Comparison of ENCODE assay signal across 12 cellular contexts in the genomic region with DNA sequence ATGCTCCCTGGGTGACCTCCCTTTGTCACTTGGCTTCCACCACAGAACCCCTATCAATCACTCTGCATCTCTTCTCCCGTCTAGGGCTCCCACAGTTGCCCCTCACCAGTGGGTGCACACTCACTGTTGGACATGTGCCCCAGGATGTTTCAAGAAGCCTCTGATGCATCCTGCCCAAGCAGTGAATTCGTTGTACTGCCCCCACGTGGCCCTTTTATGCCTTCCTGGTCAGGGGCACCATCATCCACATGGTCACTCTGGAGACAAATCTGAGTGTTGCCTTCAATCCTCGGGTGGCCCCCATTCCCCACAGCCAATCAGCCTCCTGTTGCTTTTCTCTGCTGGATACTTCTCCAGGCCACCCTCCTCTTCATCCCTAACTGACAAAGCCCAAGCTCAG. TPM values are rescaled to one million over a fixed set of nuclear protein-coding genes. Genes with fewer than 3 reads are reported as not detected.
DNase-seq lines count a peak whose midpoint lies in the region; ATAC-seq and TF ChIP-seq lines count a peak whose summit lies in the region.
"Had no signal": no experiment of that assay in that cellular context is flagged by ENCODE, and none has a peak within 500 bp of the region (broad histone marks: within the 10 kb centered on the region; RNA-seq: fewer than 3 reads in every experiment).

No MANE protein-coding gene starts in this region.

- H3K27me3 Mint-ChIP-seq in H9 (ENCODE audit: low read depth) (peaks cover 1% of the 10 kb centered on the region), WTC11 (ENCODE audit: low read depth) (no peaks in the 10 kb centered on the region; the same call in 1 of the 2 replicates)

- no peak overlapping the region for H2BK12ac ChIP-seq in H9 (ENCODE audit: insufficient read length, low read depth, low read length)

- H3K27ac Mint-ChIP-seq in H9 (no peak overlapping the region), WTC11 (no peak overlapping the region)
- H3K27ac Mint-ChIP-seq: nephron had no signal

- no CpG with 5 or more reads among the region's 4 CpGs for WGBS in H9 (ENCODE audit: extremely low coverage, insufficient read length, low lambda C conversion rate)
- 35% methylated on average over 4 of the region's 4 CpGs for WGBS in liver

- H2BK5ac ChIP-seq in H9 (ENCODE audit: insufficient read length, low read length), result no peak overlapping the region

- POLR2A ChIA-PET in WTC11 (lab: Charles Lee), result no interaction called here

- H3K9ac ChIP-seq in H9 (ENCODE audit: extremely low read depth, insufficient read length, low read length) (no peak overlapping the region), liver (ENCODE audit: low read depth in 1 of 2, low read length in 2 of 2) (no peak overlapping the region)

- H3T11ph ChIP-seq in H9 (ENCODE audit: low read length), result no peak overlapping the region

- H3K79me2 ChIP-seq in DOHH2 (ENCODE audit: control insufficient read depth, low read length) (no peaks in the 10 kb centered on the region), H9 (ENCODE audit: insufficient read depth, low read length) (no peaks in the 10 kb centered on the region)

- no peaks in the 10 kb centered on the region for H4K20me1 ChIP-seq in DOHH2 (ENCODE audit: control insufficient read depth, insufficient read depth, low read depth, low read length)
- no peaks in the 10 kb centered on the region for H4K20me1 ChIP-seq in H9 (ENCODE audit: control insufficient read depth, insufficient read depth, insufficient read length)

- CTCF ChIA-PET in WTC11 (lab: Charles Lee), result interaction anchor here (0.6 to 2.6 kb wide), 5 partner anchors 11 to 145 kb away, joined by 3 to 43 read pairs (median 3); no protein-coding TSS in a partner anchor

- H3F3A ChIP-seq in DOHH2 (ENCODE audit: control insufficient read depth, insufficient read depth), result no peaks in the 10 kb centered on the region

- no peak overlapping the region for H3K4me2 ChIP-seq in DOHH2 (ENCODE audit: low read length)
- H3K4me2 ChIP-seq in H9 (ENCODE audit: insufficient read depth, insufficient read length, low read length), result no peak overlapping the region

- TF ChIP-seq CTCF in DOHH2 (IDR thresholded peaks at IDR 0.05; ENCODE audit: low read depth, low read length, poor library complexity, severe bottlenecking) (peak; percentile 36), H9 (conservative IDR thresholded peaks at IDR 0.05) (peak; percentile 59), WTC11 (IDR thresholded peaks at IDR 0.05) (no peak), liver (IDR thresholded peaks at IDR 0.05; ENCODE audit: low read depth, low read length, missing input control) (peak; percentile 27)

- DNase-seq in H9, result peak; percentile 40
- DNase-seq in WTC11 (ENCODE audit: low spot score), result peak; percentile 41
- DNase-seq in inferior parietal cortex (ENCODE audit: extremely low spot score), result no peak
- no peak for DNase-seq in activated CD8-positive, alpha-beta memory T cell treated with anti-CD3 and anti-CD28 coated beads, Interleukin-2, amount 50 U/mL, for 4 hours
- no peak for DNase-seq in hippocampal formation (lab: John Stamatoyannopoulos, UW)
- DNase-seq: NCI-H1930, T-helper 2 cell had no signal

- H2AFZ ChIP-seq in H9 (ENCODE audit: low read length), result no peak overlapping the region

- no peaks in the 10 kb centered on the region for H3K79me1 ChIP-seq in H9 (ENCODE audit: insufficient read depth, low read depth, low read length, poor library complexity, severe bottlenecking)

- no peak overlapping the region for H2AK5ac ChIP-seq in H9 (ENCODE audit: insufficient read length, low read length)

- no peak overlapping the region for H3K4ac ChIP-seq in H9 (ENCODE audit: low read depth, low read length)

- H3K4me3 ChIP-seq in DOHH2 (ENCODE audit: low read length) (no peak overlapping the region), liver (ENCODE audit: low read depth in 1 of 3, low read length in 3 of 3) (no peak overlapping the region)

- no peaks in the 10 kb centered on the region for H3K9me2 ChIP-seq in DOHH2 (replicated peaks; ENCODE audit: control insufficient read depth, low read length)

- no peak overlapping the region for H3K56ac ChIP-seq in H9 (ENCODE audit: insufficient read length, low read depth, low read length)

- H3K36me3 Mint-ChIP-seq in H9 (ENCODE audit: insufficient read depth in 1 of 3, low read depth in 3 of 3) (peaks cover 0 to 4% (median 0%) of the 10 kb centered on the region in 3 experiments; a peak in 4 of 7 replicates), WTC11 (no peaks in the 10 kb centered on the region)

- H3K9me3 Mint-ChIP-seq in H9 (peaks cover 71 to 78% of the 10 kb centered on the region in 2 experiments), WTC11 (no peaks in the 10 kb centered on the region)

- no peak overlapping the region for H3K27ac ChIP-seq in DOHH2 (ENCODE audit: low read depth, low read length)
- H3K27ac ChIP-seq in H9 (ENCODE audit: insufficient read length, low read depth, low read length), result no peak overlapping the region
- no peak overlapping the region for H3K27ac ChIP-seq in liver (ENCODE audit: low read depth in 1 of 2, low read length in 2 of 2)

- H2BK15ac ChIP-seq in H9 (ENCODE audit: low read depth, low read length), result no peak overlapping the region

- H3K4me3 Mint-ChIP-seq in H9, result no peak overlapping the region
- H3K4me3 Mint-ChIP-seq in WTC11, result no peak overlapping the region
- H3K4me3 Mint-ChIP-seq: nephron had no signal

- H3K23ac ChIP-seq in H9 (ENCODE audit: insufficient read length, low read depth, low read length), result no peak overlapping the region

- H3K36me3 ChIP-seq in DOHH2 (ENCODE audit: control insufficient read depth, low read length) (no peaks in the 10 kb centered on the region), liver (ENCODE audit: control insufficient read depth in 4 of 4, insufficient read depth in 3 of 4, low read depth in 1 of 4, low read length in 3 of 4) (no peaks in the 10 kb centered on the region)

- H2BK120ac ChIP-seq in H9 (ENCODE audit: low read depth, low read length, poor library complexity, severe bottlenecking), result no peak overlapping the region

- no peak overlapping the region for H4K8ac ChIP-seq in H9 (replicated peaks; ENCODE audit: insufficient read length, low read depth, low read length)

- no peak overlapping the region for H2BK20ac ChIP-seq in H9 (ENCODE audit: low read depth, low read length, poor library complexity, severe bottlenecking)

- H4K5ac ChIP-seq in H9 (ENCODE audit: insufficient read length, low read depth, low read length), result no peak overlapping the region

- H3K4me1 ChIP-seq in DOHH2 (ENCODE audit: control insufficient read depth, low read length), result no peaks in the 10 kb centered on the region
- no peaks in the 10 kb centered on the region for H3K4me1 ChIP-seq in H9 (ENCODE audit: insufficient read depth, low read length)
- H3K4me1 ChIP-seq in liver (ENCODE audit: control insufficient read depth in 4 of 4, insufficient read depth in 4 of 4, low read length in 3 of 4), result no peaks in the 10 kb centered on the region

- peaks cover 0 to 4% of the 10 kb centered on the region in 2 experiments; a peak in 1 of 4 replicates for H3K4me1 Mint-ChIP-seq in H9
- peaks cover 10% of the 10 kb centered on the region for H3K4me1 Mint-ChIP-seq in WTC11

- H3K27me3 ChIP-seq in DOHH2 (ENCODE audit: control insufficient read depth, low read length) (no peaks in the 10 kb centered on the region), H9 (ENCODE audit: insufficient read depth, low read length) (no peaks in the 10 kb centered on the region), liver (ENCODE audit: control insufficient read depth in 4 of 4, insufficient read depth in 4 of 4, low read length in 3 of 4) (no peaks in the 10 kb centered on the region)

- ATAC-seq in WTC11, result peak; percentile 66; the same call in 1 of the 2 replicates
- no peak for ATAC-seq in HG02798 (IDR thresholded peaks at IDR 0.05; ENCODE audit: poor library complexity, unreplicated experiment)

- no peak overlapping the region for H3K14ac ChIP-seq in H9 (ENCODE audit: insufficient read depth, low read length)

- no peaks in the 10 kb centered on the region for H3K23me2 ChIP-seq in H9 (ENCODE audit: insufficient read length, low read depth, low read length, poor library complexity, severe bottlenecking)

- H3K18ac ChIP-seq in H9 (ENCODE audit: insufficient read length, low read depth, low read length), result no peak overlapping the region

- no peak overlapping the region for H4K91ac ChIP-seq in H9 (ENCODE audit: insufficient read length, low read depth, low read length)

- H3K9me3 ChIP-seq in DOHH2 (ENCODE audit: control insufficient read depth, insufficient read depth, low read length), result no peaks in the 10 kb centered on the region
- peaks cover 18% of the 10 kb centered on the region for H3K9me3 ChIP-seq in H9 (ENCODE audit: control insufficient read depth, low read depth, low read length)
- H3K9me3 ChIP-seq in liver (ENCODE audit: control insufficient read depth in 4 of 4, low read length in 3 of 4), result no peaks in the 10 kb centered on the region

- peak; percentile 40 to 75 for TF ChIP-seq RAD21 in liver (IDR thresholded peaks at IDR 0.05)

TF ChIP-seq in liver, 16 proteins besides CTCF, POLR2A, EP300 and RAD21 (continues in another document):
- TF ChIP-seq GABPA (IDR thresholded peaks at IDR 0.05 in 1 of 2, conservative IDR thresholded peaks at IDR 0.05 in 1 of 2), result no peak
- TF ChIP-seq, protein P1, sequence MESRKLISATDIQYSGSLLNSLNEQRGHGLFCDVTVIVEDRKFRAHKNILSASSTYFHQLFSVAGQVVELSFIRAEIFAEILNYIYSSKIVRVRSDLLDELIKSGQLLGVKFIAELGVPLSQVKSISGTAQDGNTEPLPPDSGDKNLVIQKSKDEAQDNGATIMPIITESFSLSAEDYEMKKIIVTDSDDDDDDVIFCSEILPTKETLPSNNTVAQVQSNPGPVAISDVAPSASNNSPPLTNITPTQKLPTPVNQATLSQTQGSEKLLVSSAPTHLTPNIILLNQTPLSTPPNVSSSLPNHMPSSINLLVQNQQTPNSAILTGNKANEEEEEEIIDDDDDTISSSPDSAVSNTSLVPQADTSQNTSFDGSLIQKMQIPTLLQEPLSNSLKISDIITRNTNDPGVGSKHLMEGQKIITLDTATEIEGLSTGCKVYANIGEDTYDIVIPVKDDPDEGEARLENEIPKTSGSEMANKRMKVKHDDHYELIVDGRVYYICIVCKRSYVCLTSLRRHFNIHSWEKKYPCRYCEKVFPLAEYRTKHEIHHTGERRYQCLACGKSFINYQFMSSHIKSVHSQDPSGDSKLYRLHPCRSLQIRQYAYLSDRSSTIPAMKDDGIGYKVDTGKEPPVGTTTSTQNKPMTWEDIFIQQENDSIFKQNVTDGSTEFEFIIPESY (IDR thresholded peaks at IDR 0.05), result no peak
- TF ChIP-seq HNF4G (IDR thresholded peaks at IDR 0.05), result no peak
- TF ChIP-seq JUND (IDR thresholded peaks at IDR 0.05), result no peak

RNA-seq across cellular contexts. Expression of a gene that starts 12.2 kb away (rescaled TPM):
- not detected in 2 replicates for total RNA-seq in H9 (2021)
- total RNA-seq in WTC11 (2021), result 0.02 to 0.05 TPM (median 0.04 TPM) in 3 replicates
- not detected for total RNA-seq in liver
- polyA plus RNA-seq in liver, result not detected
- total RNA-seq: frontal cortex had no signal

RNA-seq across cellular contexts. Expression of a gene that starts 21.6 kb away (rescaled TPM):
- total RNA-seq in H9 (2021) (146 and 148 TPM in 2 replicates), WTC11 (2021) (136 to 140 TPM (median 138 TPM) in 3 replicates), liver (10 to 100 TPM; 26.3 to 93.4 TPM)
- polyA plus RNA-seq in liver, result 10 to 100 TPM; 25.4 to 36.3 TPM

Comparison
In these comparisons a context has a peak if more than half of its experiments do, and no peak if none do; other contexts are left out.
1. DNase-seq: peak in H9 (single experiment) and WTC11 (single experiment); none in inferior parietal cortex (single experiment), activated CD8-positive, alpha-beta memory T cell treated with anti-CD3 and anti-CD28 coated beads, Interleukin-2, amount 50 U/mL, for 4 hours (single experiment) and hippocampal formation (0 of 2).